In genomic region chr11:67282876-67283371, GRCh38 we compare ENCODE assay signal across 15 cellular contexts. TPM values are rescaled to one million over a fixed set of nuclear protein-coding genes. Genes with fewer than 3 reads are reported as not detected.
A peak's percentile ranks its signal among the peaks of the same experiment; 100 is the strongest.
DNase-seq lines count a peak whose midpoint lies in the region; ATAC-seq and TF ChIP-seq lines count a peak whose summit lies in the region.
"Had no signal": no experiment of that assay in that cellular context is flagged by ENCODE, and none has a peak within 500 bp of the region (broad histone marks: within the 10 kb centered on the region; RNA-seq: fewer than 3 reads in every experiment).

No MANE protein-coding gene starts in this region.

- H3K4me1 Mint-ChIP-seq in activated naive CD4-positive, alpha-beta T cell treated with anti-CD3 and anti-CD28 coated beads, Interleukin-2, amount 10 ng/mL, durations not matched to agents 7 days and 5 days: peaks cover 71% of the 10 kb centered on the region
- peaks cover 11% of the 10 kb centered on the region for H3K4me1 Mint-ChIP-seq in activated T-helper 17 cell treated with anti-CD3 and anti-CD28 coated beads, Interleukin-2, amount 50 U/mL, for 72 hours
- peaks cover 36% of the 10 kb centered on the region for H3K4me1 Mint-ChIP-seq in T-helper 2 cell treated with Interferon-gamma antibody and Interleukin-4, amounts not matched to agents 5 μg/mL and 100 μg/mL, for 36 hours (ENCODE audit: low read depth)

- CTCF ChIA-PET in activated naive CD4-positive, alpha-beta T cell treated with anti-CD3 and anti-CD28 coated beads, Interleukin-2, amount 10 ng/mL, durations not matched to agents 7 days and 5 days (lab: Charles Lee): no interaction called here
- CTCF ChIA-PET in A673 (lab: Charles Lee): no interaction called here

- no peak for TF ChIP-seq CTCF in stomach (IDR thresholded peaks at IDR 0.05)
- no peak for TF ChIP-seq CTCF in A673 (conservative IDR thresholded peaks at IDR 0.05; ENCODE audit: low read depth, low read length)

- BruUV-seq in A673 (replicated peaks; lab: Mats Ljungman, UMichigan): no TSS peak

- H3K27ac Mint-ChIP-seq in activated naive CD4-positive, alpha-beta T cell treated with anti-CD3 and anti-CD28 coated beads, Interleukin-2, amount 10 ng/mL, durations not matched to agents 7 days and 5 days: peak overlapping the region; percentile 80
- peak overlapping the region; percentile 74 for H3K27ac Mint-ChIP-seq in activated T-helper 17 cell treated with anti-CD3 and anti-CD28 coated beads, Interleukin-2, amount 50 U/mL, for 72 hours
- H3K27ac Mint-ChIP-seq in T-helper 2 cell treated with Interferon-gamma antibody and Interleukin-4, amounts not matched to agents 5 μg/mL and 100 μg/mL, for 36 hours: no peak overlapping the region
- H3K27ac Mint-ChIP-seq: neural progenitor cell had no signal

- peaks cover 62% of the 10 kb centered on the region for H3K36me3 Mint-ChIP-seq in activated naive CD4-positive, alpha-beta T cell treated with anti-CD3 and anti-CD28 coated beads, Interleukin-2, amount 10 ng/mL, durations not matched to agents 7 days and 5 days
- H3K36me3 Mint-ChIP-seq in activated T-helper 17 cell treated with anti-CD3 and anti-CD28 coated beads, Interleukin-2, amount 50 U/mL, for 72 hours (ENCODE audit: low read depth): peaks cover 95% of the 10 kb centered on the region
- H3K36me3 Mint-ChIP-seq in T-helper 2 cell treated with Interferon-gamma antibody and Interleukin-4, amounts not matched to agents 5 μg/mL and 100 μg/mL, for 36 hours (ENCODE audit: low read depth): peaks cover 67% of the 10 kb centered on the region

- ATAC-seq in activated T-helper 17 cell treated with anti-CD3 and anti-CD28 coated beads, Interleukin-2, amount 50 U/mL, for 72 hours (replicated peaks): no peak
- ATAC-seq: activated naive CD4-positive, alpha-beta T cell treated with anti-CD3 and anti-CD28 coated beads, Interleukin-2, amount 50 U/mL, for 72 hours; left lobe of liver had no signal

- H3K4me3 ChIP-seq in stomach (no peak overlapping the region), A673 (ENCODE audit: low read depth, low read length, poor library complexity, severe bottlenecking) (no peak overlapping the region)
- H3K4me3 ChIP-seq: neural progenitor cell had no signal

- no peak for TF ChIP-seq EP300 in stomach (IDR thresholded peaks at IDR 0.05)

- H3K9me3 Mint-ChIP-seq in activated naive CD4-positive, alpha-beta T cell treated with anti-CD3 and anti-CD28 coated beads, Interleukin-2, amount 10 ng/mL, durations not matched to agents 7 days and 5 days: no peaks in the 10 kb centered on the region
- H3K9me3 Mint-ChIP-seq in activated T-helper 17 cell treated with anti-CD3 and anti-CD28 coated beads, Interleukin-2, amount 50 U/mL, for 72 hours: no peaks in the 10 kb centered on the region
- H3K9me3 Mint-ChIP-seq in T-helper 2 cell treated with Interferon-gamma antibody and Interleukin-4, amounts not matched to agents 5 μg/mL and 100 μg/mL, for 36 hours: no peaks in the 10 kb centered on the region
- H3K9me3 Mint-ChIP-seq: activated naive CD4-positive, alpha-beta T cell treated with anti-CD3 and anti-CD28 coated beads, Interleukin-2, amount 50 U/mL, for 72 hours; neural progenitor cell had no signal

- TF ChIP-seq POLR2A in stomach (IDR thresholded peaks at IDR 0.05): no peak

- H3K36me3 ChIP-seq in stomach: peaks cover 73 to 90% (median 86%) of the 10 kb centered on the region in 4 donors
- peaks cover 86% of the 10 kb centered on the region for H3K36me3 ChIP-seq in A673 (ENCODE audit: insufficient read depth, low read length, poor library complexity, severe bottlenecking)
- H3K36me3 ChIP-seq: neural progenitor cell had no signal

- no peak overlapping the region for H3K4me3 Mint-ChIP-seq in activated naive CD4-positive, alpha-beta T cell treated with anti-CD3 and anti-CD28 coated beads, Interleukin-2, amount 10 ng/mL, durations not matched to agents 7 days and 5 days
- H3K4me3 Mint-ChIP-seq in activated T-helper 17 cell treated with anti-CD3 and anti-CD28 coated beads, Interleukin-2, amount 50 U/mL, for 72 hours: no peak overlapping the region
- no peak overlapping the region for H3K4me3 Mint-ChIP-seq in T-helper 2 cell treated with Interferon-gamma antibody and Interleukin-4, amounts not matched to agents 5 μg/mL and 100 μg/mL, for 36 hours
- H3K4me3 Mint-ChIP-seq: neural progenitor cell had no signal

- H3K9me3 ChIP-seq in stomach (no peaks in the 10 kb centered on the region), A673 (ENCODE audit: low read depth, low read length, poor library complexity, severe bottlenecking) (no peaks in the 10 kb centered on the region)

- no peaks in the 10 kb centered on the region for H3K27me3 ChIP-seq in layer of hippocampus (ENCODE audit: control insufficient read depth, insufficient read depth, low read length)
- H3K27me3 ChIP-seq in stomach: no peaks in the 10 kb centered on the region
- H3K27me3 ChIP-seq in A673 (replicated peaks; ENCODE audit: insufficient read depth, low read depth, low read length, poor library complexity): no peaks in the 10 kb centered on the region
- H3K27me3 ChIP-seq: neural progenitor cell had no signal

- POLR2A ChIA-PET in A673 (lab: Charles Lee; ENCODE audit: low non-redundant PET): interaction anchor here (0.6 kb wide), 1 partner anchor 20 kb away, joined by 3 read pairs; no protein-coding TSS in a partner anchor

- peak overlapping the region; percentile 38 for H3K27ac ChIP-seq in layer of hippocampus (ENCODE audit: low read depth, low read length)
- peak overlapping the region in 4 of 5 donors; percentile 47 to 95 (median 60) for H3K27ac ChIP-seq in stomach
- H3K27ac ChIP-seq in A673 (ENCODE audit: low read depth, low read length, poor library complexity, severe bottlenecking): no peak overlapping the region
- H3K27ac ChIP-seq: neural progenitor cell had no signal

- DNase-seq in activated naive CD4-positive, alpha-beta T cell treated with anti-CD3 and anti-CD28 coated beads, Interleukin-2, amount 10 ng/mL, durations not matched to agents 7 days and 5 days: peak; percentile 13
- no peak for DNase-seq in activated naive CD4-positive, alpha-beta T cell (lab: John Stamatoyannopoulos, UW)
- DNase-seq in stomach (no peak), DMS53 treated with DMSO at 0.1 percent for 48 hours (lab: John Stamatoyannopoulos, UW; ENCODE audit: unreplicated experiment) (no peak), A673 (ENCODE audit: low spot score) (no peak)
- no peak for DNase-seq in T-helper 2 cell treated with Interferon-gamma antibody and Interleukin-4, amounts not matched to agents 5 μg/mL and 100 μg/mL, for 36 hours (ENCODE audit: low spot score)
- DNase-seq: DMS153, H7, NCI-H1930, small intestine had no signal

- 89 to 95% (median 91%) methylated on average over 4 to 11 of the region's 11 CpGs for WGBS in stomach, 5 donors

- H3K27me3 Mint-ChIP-seq in activated naive CD4-positive, alpha-beta T cell treated with anti-CD3 and anti-CD28 coated beads, Interleukin-2, amount 10 ng/mL, durations not matched to agents 7 days and 5 days: peaks cover 6% of the 10 kb centered on the region
- H3K27me3 Mint-ChIP-seq in activated T-helper 17 cell treated with anti-CD3 and anti-CD28 coated beads, Interleukin-2, amount 50 U/mL, for 72 hours: no peaks in the 10 kb centered on the region
- no peaks in the 10 kb centered on the region for H3K27me3 Mint-ChIP-seq in T-helper 2 cell treated with Interferon-gamma antibody and Interleukin-4, amounts not matched to agents 5 μg/mL and 100 μg/mL, for 36 hours (ENCODE audit: low read depth)

- H3K4me1 ChIP-seq in stomach (peaks cover 25 to 88% (median 44%) of the 10 kb centered on the region in 4 donors), A673 (ENCODE audit: insufficient read depth, low read length, poor library complexity, severe bottlenecking) (peaks cover 12% of the 10 kb centered on the region)

- intact Hi-C loops in stomach (cut with DNase I; ENCODE audit: low total_unique reads) (no loop called here), A673 (cut with micrococcal nuclease; ENCODE audit: unreplicated experiment) (no loop called here)

RNA-seq across cellular contexts. Expression of gene ANKRD13D, which starts 6.2 kb away (rescaled TPM):
- 100 to 1,000 TPM; 102 to 137 TPM for total RNA-seq in activated T-helper 17 cell treated with anti-CD3 and anti-CD28 coated beads, Interleukin-2, amount 50 U/mL, for 72 hours
- total RNA-seq in stomach (10 to 100 TPM; 24.6 to 96.4 (median 42.6) TPM), A673 (2021) (94.2 and 101 TPM in 2 replicates)
- 10 to 100 TPM; 18.5 to 61.3 (median 30.9) TPM for polyA plus RNA-seq in stomach

RNA-seq across cellular contexts. Expression of gene GRK2, which starts 16.7 kb away (rescaled TPM):
- total RNA-seq in activated T-helper 17 cell treated with anti-CD3 and anti-CD28 coated beads, Interleukin-2, amount 50 U/mL, for 72 hours: 100 to 1,000 TPM; 197 to 265 TPM
- total RNA-seq in stomach: 100 to 1,000 TPM in 4 of 5 donors, 10 to 100 TPM in 1; 53.8 to 266 (median 131) TPM
- polyA plus RNA-seq in stomach: 10 to 100 TPM; 44.0 to 59.4 (median 46.5) TPM
- 88.6 and 92.6 TPM in 2 replicates for total RNA-seq in A673 (2021)

RNA-seq across cellular contexts. Expression of gene SSH3, which starts 20.4 kb away (rescaled TPM):
- 10 to 100 TPM; 15.8 to 22.0 TPM for total RNA-seq in activated T-helper 17 cell treated with anti-CD3 and anti-CD28 coated beads, Interleukin-2, amount 50 U/mL, for 72 hours
- total RNA-seq in stomach: 100 to 1,000 TPM in 3 of 5 donors, 10 to 100 TPM in 2; 23.5 to 217 (median 103) TPM
- polyA plus RNA-seq in stomach: 10 to 100 TPM; 18.8 to 34.3 (median 22.6) TPM
- 5.5 and 7.8 TPM in 2 replicates for total RNA-seq in A673 (2021)
